Comparison of ENCODE assay signal across 8 cellular contexts in genomic region chr9:73683862-73684591, GRCh38.
A peak's percentile ranks its signal among the peaks of the same experiment; 100 is the strongest.
DNase-seq lines count a peak whose midpoint lies in the region; ATAC-seq and TF ChIP-seq lines count a peak whose summit lies in the region.

No MANE protein-coding gene starts in this region.

- ATAC-seq in HG02798 (IDR thresholded peaks at IDR 0.05; ENCODE audit: poor library complexity, unreplicated experiment), result peak; percentile 53
- no peak for ATAC-seq in GM21360 (IDR thresholded peaks at IDR 0.05; ENCODE audit: unreplicated experiment)
- ATAC-seq in sciatic nerve, result no peak
- no peak for ATAC-seq in HG02885 (IDR thresholded peaks at IDR 0.05; ENCODE audit: poor library complexity, unreplicated experiment)
- ATAC-seq in activated T-cell treated with anti-CD3 and anti-CD28 coated beads, Interleukin-2, amount 50 U/mL, for 4 hours, result no peak

- H3K36me3 ChIP-seq in GM06990 (ENCODE audit: control insufficient read depth, insufficient read depth, low read length), result no peaks in the 10 kb centered on the region

- no peak overlapping the region for H3K4me3 ChIP-seq in GM06990 (replicated peaks; ENCODE audit: low read depth, low read length)

- H3K4me1 Mint-ChIP-seq in glutamatergic neuron (ENCODE audit: low read depth, unreplicated experiment), result no peaks in the 10 kb centered on the region
- H3K4me1 Mint-ChIP-seq in activated T-cell treated with anti-CD3 and anti-CD28 coated beads, Interleukin-2, amount 50 U/mL, for 4 hours (ENCODE audit: low read depth), result no peaks in the 10 kb centered on the region

- intact Hi-C loops in sciatic nerve (cut with DNase I), result no loop called here

- DNase-seq in GM06990 (ENCODE audit: extremely low read depth, insufficient read length) (no peak), RKO (ENCODE audit: low spot score) (peak; percentile 66), glutamatergic neuron (no peak), sciatic nerve (ENCODE audit: low spot score) (no peak)
- no peak for DNase-seq in activated T-cell treated with anti-CD3 and anti-CD28 coated beads, Interleukin-2, amount 50 U/mL, for 4 hours

- no peaks in the 10 kb centered on the region for H3K9me3 Mint-ChIP-seq in glutamatergic neuron (ENCODE audit: unreplicated experiment)
- peaks cover 12% of the 10 kb centered on the region for H3K9me3 Mint-ChIP-seq in activated T-cell treated with anti-CD3 and anti-CD28 coated beads, Interleukin-2, amount 50 U/mL, for 4 hours

- H3K36me3 Mint-ChIP-seq in glutamatergic neuron (ENCODE audit: unreplicated experiment), result no peaks in the 10 kb centered on the region
- no peaks in the 10 kb centered on the region for H3K36me3 Mint-ChIP-seq in activated T-cell treated with anti-CD3 and anti-CD28 coated beads, Interleukin-2, amount 50 U/mL, for 4 hours (ENCODE audit: insufficient read depth)

- peaks cover 2% of the 10 kb centered on the region for H3K27me3 Mint-ChIP-seq in glutamatergic neuron (ENCODE audit: unreplicated experiment)
- H3K27me3 Mint-ChIP-seq in activated T-cell treated with anti-CD3 and anti-CD28 coated beads, Interleukin-2, amount 50 U/mL, for 4 hours (ENCODE audit: low read depth), result no peaks in the 10 kb centered on the region

- TF ChIP-seq CTCF in GM06990 (IDR thresholded peaks at IDR 0.05; ENCODE audit: insufficient read depth, low read length, poor library complexity, severe bottlenecking), result peak; percentile 66
- TF ChIP-seq CTCF in glutamatergic neuron (IDR thresholded peaks at IDR 0.05; ENCODE audit: partially characterized antibody, unreplicated experiment), result peak; percentile 62

- H3K4me3 Mint-ChIP-seq in glutamatergic neuron (ENCODE audit: unreplicated experiment), result no peak overlapping the region
- H3K4me3 Mint-ChIP-seq in activated T-cell treated with anti-CD3 and anti-CD28 coated beads, Interleukin-2, amount 50 U/mL, for 4 hours, result no peak overlapping the region

- no peak overlapping the region for H3K27ac Mint-ChIP-seq in glutamatergic neuron (ENCODE audit: unreplicated experiment)

- no peaks in the 10 kb centered on the region for H3K27me3 ChIP-seq in GM06990 (replicated peaks; ENCODE audit: control insufficient read depth, insufficient read depth, low read length)
